In the genomic region with DNA sequence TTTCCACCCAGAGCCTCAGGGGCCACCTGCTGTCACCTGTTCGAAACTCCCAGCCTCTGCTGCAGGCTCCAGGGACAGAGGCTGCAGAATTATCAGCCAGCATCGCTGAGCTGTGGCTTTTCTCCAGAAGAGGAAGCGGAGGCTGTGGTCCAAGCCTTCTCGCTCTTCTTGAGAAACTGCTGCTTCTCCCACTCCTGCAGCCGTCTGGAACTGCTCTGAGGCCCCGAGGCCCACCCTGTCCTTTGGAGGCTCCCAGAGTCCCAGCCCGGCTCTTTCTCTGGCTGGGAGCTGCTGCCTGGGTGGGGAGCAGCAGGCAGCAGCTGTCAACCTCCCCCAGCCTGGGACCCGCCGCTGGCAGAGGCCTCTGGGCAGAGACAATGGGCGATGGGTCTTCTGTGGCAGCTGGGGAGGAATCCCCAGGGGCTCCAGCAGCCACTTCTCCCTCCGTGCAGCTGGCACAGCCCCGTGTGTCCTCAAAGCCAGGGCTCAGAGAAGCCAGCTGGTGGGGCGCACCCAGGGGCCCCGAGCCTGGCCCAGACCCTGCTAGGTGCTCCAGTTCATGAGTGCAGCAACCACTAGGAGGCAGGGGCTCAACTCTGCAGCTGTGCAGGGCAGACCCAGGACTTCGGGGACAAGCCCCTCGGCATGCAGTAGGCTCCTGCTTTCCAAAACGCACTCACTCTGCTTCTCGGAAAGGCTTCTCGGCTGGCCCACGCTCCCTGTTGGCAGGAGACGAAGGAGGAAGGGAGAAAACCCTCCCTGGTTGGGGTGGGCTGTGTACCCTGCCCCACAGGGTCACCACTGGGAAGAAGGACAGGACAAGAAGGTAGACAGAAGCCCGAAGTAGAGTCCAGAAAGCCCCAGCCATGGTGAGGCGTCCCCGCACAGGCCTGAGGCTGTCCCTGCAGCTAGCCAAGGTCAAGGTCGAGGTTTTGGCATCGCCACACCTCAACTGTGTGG, we compare ENCODE assay signal across 9 cellular contexts. TPM values are rescaled to one million over a fixed set of nuclear protein-coding genes. Genes with fewer than 3 reads are reported as not detected.
DNase-seq lines count a peak whose midpoint lies in the region; TF ChIP-seq lines count a peak whose summit lies in the region.
"Had no signal": no experiment of that assay in that cellular context is flagged by ENCODE, and none has a peak within 500 bp of the region (broad histone marks: within the 10 kb centered on the region; RNA-seq: fewer than 3 reads in every experiment).

No MANE protein-coding gene starts in this region.

- peak overlapping the region; percentile 84 for H3K27ac Mint-ChIP-seq in activated CD4-positive, alpha-beta T cell treated with anti-CD3 and anti-CD28 coated beads, Interleukin-2, amount 10 ng/mL, durations not matched to agents 7 days and 5 days

- CTCF ChIA-PET in activated CD4-positive, alpha-beta T cell treated with anti-CD3 and anti-CD28 coated beads, Interleukin-2, amount 10 ng/mL, durations not matched to agents 7 days and 5 days (lab: Charles Lee), result interaction anchor here (0.7 to 4.8 kb wide), 17 partner anchors 9 to 106 kb away, joined by 3 to 32 read pairs (median 4); partner anchors contain the start of genes BLM and FES

- no peaks in the 10 kb centered on the region for H3K9me3 Mint-ChIP-seq in activated CD4-positive, alpha-beta T cell treated with anti-CD3 and anti-CD28 coated beads, Interleukin-2, amount 10 ng/mL, durations not matched to agents 7 days and 5 days
- H3K9me3 Mint-ChIP-seq: CD4-positive, CD25-positive, alpha-beta regulatory T cell had no signal

- DNase-seq in activated CD4-positive, alpha-beta T cell treated with anti-CD3 and anti-CD28 coated beads, Interleukin-2, amount 10 ng/mL, durations not matched to agents 7 days and 5 days, result peak; percentile 36
- no peak for DNase-seq in activated CD4-positive, alpha-beta T cell treated with anti-CD3 and anti-CD28 coated beads, Interleukin-2, amount 50 U/mL, for 1 hour
- DNase-seq in NCI-H1092 treated with DMSO at 0.1 percent for 48 hours (lab: John Stamatoyannopoulos, UW) (peak; percentile 84), left kidney (ENCODE audit: low read depth, low spot score) (peak; percentile 21), 8988T (no peak), AG08396 (ENCODE audit: low spot score) (no peak), coronary artery (ENCODE audit: low spot score) (no peak)
- DNase-seq in activated CD4-positive, alpha-beta T cell treated with anti-CD3 and anti-CD28 coated beads, Interleukin-2, amount 50 U/mL, for 48 hours, result peak; percentile 48 to 64
- DNase-seq: CD4-positive, CD25-positive, alpha-beta regulatory T cell had no signal

- H3K4me3 ChIP-seq in coronary artery, result no peak overlapping the region

- peaks cover 71% of the 10 kb centered on the region for H3K4me1 Mint-ChIP-seq in activated CD4-positive, alpha-beta T cell treated with anti-CD3 and anti-CD28 coated beads, Interleukin-2, amount 10 ng/mL, durations not matched to agents 7 days and 5 days

- H3K27ac ChIP-seq in coronary artery, result no peak overlapping the region

- peak overlapping the region; percentile 27 for H3K4me3 Mint-ChIP-seq in activated CD4-positive, alpha-beta T cell treated with anti-CD3 and anti-CD28 coated beads, Interleukin-2, amount 10 ng/mL, durations not matched to agents 7 days and 5 days

- peaks cover 21% of the 10 kb centered on the region for H3K36me3 Mint-ChIP-seq in activated CD4-positive, alpha-beta T cell treated with anti-CD3 and anti-CD28 coated beads, Interleukin-2, amount 10 ng/mL, durations not matched to agents 7 days and 5 days (ENCODE audit: low read depth)

- POLR2A ChIA-PET in activated CD4-positive, alpha-beta T cell treated with anti-CD3 and anti-CD28 coated beads, Interleukin-2, amount 10 ng/mL, durations not matched to agents 7 days and 5 days (lab: Charles Lee), result interaction anchor here (0.6 to 1.4 kb wide), 5 partner anchors 11 to 50 kb away, joined by 3 read pairs; partner anchors contain the start of gene FURIN

- no peaks in the 10 kb centered on the region for H3K27me3 Mint-ChIP-seq in activated CD4-positive, alpha-beta T cell treated with anti-CD3 and anti-CD28 coated beads, Interleukin-2, amount 10 ng/mL, durations not matched to agents 7 days and 5 days

- no peak for TF ChIP-seq CTCF in coronary artery (IDR thresholded peaks at IDR 0.05)

RNA-seq across cellular contexts. Expression of gene FURIN, which starts 49.9 kb away (rescaled TPM):
- total RNA-seq in activated CD4-positive, alpha-beta T cell treated with anti-CD3 and anti-CD28 coated beads, Interleukin-2, amount 10 ng/mL, durations not matched to agents 7 days and 5 days, result 100 to 1,000 TPM; 148 to 153 TPM

Comparison
In these comparisons a context has a peak if more than half of its experiments do, and no peak if none do; other contexts are left out.
1. DNase-seq: peak in activated CD4-positive, alpha-beta T cell treated with anti-CD3 and anti-CD28 coated beads, Interleukin-2, amount 10 ng/mL, durations not matched to agents 7 days and 5 days (single experiment), NCI-H1092 treated with DMSO at 0.1 percent for 48 hours (single experiment), activated CD4-positive, alpha-beta T cell treated with anti-CD3 and anti-CD28 coated beads, Interleukin-2, amount 50 U/mL, for 48 hours (2 of 2) and left kidney (single experiment); none in activated CD4-positive, alpha-beta T cell treated with anti-CD3 and anti-CD28 coated beads, Interleukin-2, amount 50 U/mL, for 1 hour (single experiment), 8988T (single experiment), AG08396 (single experiment) and coronary artery (single experiment).